8 cellular contexts compared by ENCODE assay signal in the genomic region with DNA sequence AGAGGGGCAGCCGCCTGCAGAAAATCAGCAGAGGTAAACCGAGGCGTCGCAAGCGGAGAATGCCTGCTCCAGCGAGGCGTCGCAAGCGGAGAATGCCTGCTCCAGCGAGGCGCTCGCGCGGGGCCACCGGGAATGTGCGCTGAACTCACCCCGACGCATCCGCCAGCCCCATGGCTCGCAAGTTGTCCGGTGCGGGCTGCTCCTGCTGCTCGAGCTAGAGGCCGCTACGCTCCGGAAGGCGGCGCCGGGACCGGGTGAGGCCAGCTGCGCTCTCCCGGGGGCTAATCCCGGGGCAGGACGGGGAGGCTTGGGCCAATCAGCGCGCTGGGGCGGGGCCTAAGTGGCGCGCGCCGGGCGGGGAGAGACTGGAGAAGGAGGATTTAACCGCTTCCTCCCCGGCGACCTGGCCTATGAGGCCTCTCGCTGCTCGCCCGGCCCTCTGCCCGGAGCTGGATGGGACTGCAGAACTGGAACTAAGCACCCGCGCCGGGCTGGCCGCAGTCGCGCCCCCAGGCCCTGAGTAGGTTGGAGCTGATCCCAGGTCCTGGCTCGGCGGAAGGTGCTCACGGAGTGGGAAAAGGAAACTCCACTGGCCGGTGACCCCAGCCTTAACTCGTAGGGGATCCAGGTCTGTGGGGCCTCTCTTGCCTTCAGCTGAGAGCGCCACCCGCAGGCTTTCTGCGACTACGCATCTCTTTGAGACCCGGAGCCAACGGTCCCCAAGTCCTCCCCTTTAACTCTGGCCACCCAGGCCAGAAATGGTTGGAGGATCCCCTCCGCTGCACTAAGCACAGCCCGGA. TPM values are rescaled to one million over a fixed set of nuclear protein-coding genes. Genes with fewer than 3 reads are reported as not detected.
DNase-seq lines count a peak whose midpoint lies in the region; ATAC-seq and TF ChIP-seq lines count a peak whose summit lies in the region.

A gene with protein sequence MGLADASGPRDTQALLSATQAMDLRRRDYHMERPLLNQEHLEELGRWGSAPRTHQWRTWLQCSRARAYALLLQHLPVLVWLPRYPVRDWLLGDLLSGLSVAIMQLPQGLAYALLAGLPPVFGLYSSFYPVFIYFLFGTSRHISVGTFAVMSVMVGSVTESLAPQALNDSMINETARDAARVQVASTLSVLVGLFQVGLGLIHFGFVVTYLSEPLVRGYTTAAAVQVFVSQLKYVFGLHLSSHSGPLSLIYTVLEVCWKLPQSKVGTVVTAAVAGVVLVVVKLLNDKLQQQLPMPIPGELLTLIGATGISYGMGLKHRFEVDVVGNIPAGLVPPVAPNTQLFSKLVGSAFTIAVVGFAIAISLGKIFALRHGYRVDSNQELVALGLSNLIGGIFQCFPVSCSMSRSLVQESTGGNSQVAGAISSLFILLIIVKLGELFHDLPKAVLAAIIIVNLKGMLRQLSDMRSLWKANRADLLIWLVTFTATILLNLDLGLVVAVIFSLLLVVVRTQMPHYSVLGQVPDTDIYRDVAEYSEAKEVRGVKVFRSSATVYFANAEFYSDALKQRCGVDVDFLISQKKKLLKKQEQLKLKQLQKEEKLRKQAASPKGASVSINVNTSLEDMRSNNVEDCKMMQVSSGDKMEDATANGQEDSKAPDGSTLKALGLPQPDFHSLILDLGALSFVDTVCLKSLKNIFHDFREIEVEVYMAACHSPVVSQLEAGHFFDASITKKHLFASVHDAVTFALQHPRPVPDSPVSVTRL (minus strand): TSS at position 240 of the 800 bp plus-strand sequence. CDS start 68 bp downstream, at position 172.

- intact Hi-C loops in left ventricle myocardium inferior (cut with micrococcal nuclease): no loop called here
- intact Hi-C loops in prostate gland (cut with DNase I): no loop called here

- H3K27ac ChIP-seq in left ventricle myocardium inferior (replicated peaks): peak within 1 kb of the TSS; percentile 94
- H3K27ac ChIP-seq in prostate gland: peak within 1 kb of the TSS; percentile 73 to 77
- no peak within 1 kb of the TSS for H3K27ac ChIP-seq in urinary bladder (ENCODE audit: low read depth)

- H3K4me1 ChIP-seq in left ventricle myocardium inferior (peaks cover 32% of the 10 kb centered on the region), prostate gland (replicated peaks) (peaks cover 12% of the 10 kb centered on the region), urinary bladder (ENCODE audit: insufficient read depth) (no peaks in the 10 kb centered on the region)

- H3K4me3 Mint-ChIP-seq in T-helper 1 cell treated with Interleukin-12 subunit alpha and Interleukin-12 subunit beta and Interleukin-4 antibody, amounts not matched to agents 30 μg/mL and 1 μg/mL, for 36 hours: peak within 1 kb of the TSS; percentile 90

- H3K9me3 ChIP-seq in left ventricle myocardium inferior (replicated peaks) (no peaks in the 10 kb centered on the region), prostate gland (no peaks in the 10 kb centered on the region)

- no peaks in the 10 kb centered on the region for H3K9me3 Mint-ChIP-seq in T-helper 1 cell treated with Interleukin-12 subunit alpha and Interleukin-12 subunit beta and Interleukin-4 antibody, amounts not matched to agents 30 μg/mL and 1 μg/mL, for 36 hours

- no peaks in the 10 kb centered on the region for H3K27me3 ChIP-seq in left ventricle myocardium inferior (ENCODE audit: low read depth)
- no peaks in the 10 kb centered on the region for H3K27me3 ChIP-seq in prostate gland (replicated peaks; ENCODE audit: insufficient read depth)

- TF ChIP-seq POLR2A in prostate gland (IDR thresholded peaks at IDR 0.05): peak; percentile 66

- H3K4me3 ChIP-seq in left ventricle myocardium inferior (peak within 1 kb of the TSS; percentile 98), prostate gland (peak within 1 kb of the TSS; percentile 89 to 90), urinary bladder (ENCODE audit: low read depth, low read length) (peak within 1 kb of the TSS; percentile 61)

- H3K36me3 ChIP-seq in left ventricle myocardium inferior: peaks cover 27% of the 10 kb centered on the region
- H3K36me3 ChIP-seq in prostate gland: peaks cover 0 to 5% of the 10 kb centered on the region in 2 donors
- no peaks in the 10 kb centered on the region for H3K36me3 ChIP-seq in urinary bladder (ENCODE audit: insufficient read depth)

- TF ChIP-seq CTCF in GM13977 (IDR thresholded peaks at IDR 0.05; ENCODE audit: extremely low read depth, insufficient read depth, missing control alignments) (peak; percentile 69), left ventricle myocardium inferior (IDR thresholded peaks at IDR 0.05; ENCODE audit: borderline replicate concordance) (peak; percentile 55), prostate gland (IDR thresholded peaks at IDR 0.05) (peak; percentile 22 to 73 (median 46))

- in situ Hi-C loops in GM13977 (cut with MboI; ENCODE audit: low pct_unique_long_range_greater_than_20kb, low sequenced_read_pairs, unreplicated experiment): no loop called here

- ATAC-seq in HG02885 (IDR thresholded peaks at IDR 0.05; ENCODE audit: poor library complexity, unreplicated experiment): peak; percentile 95

- DNase-seq in GM13977 (ENCODE audit: low spot score): peak; percentile 100
- peak; percentile 61 for DNase-seq in NCI-H1694 (lab: John Stamatoyannopoulos, UW)
- peak; percentile 35 to 99 (median 93) for DNase-seq in amygdala (lab: John Stamatoyannopoulos, UW)
- DNase-seq in left ventricle myocardium inferior: peak; percentile 98
- peak; percentile 96 for DNase-seq in prostate gland (ENCODE audit: low spot score)

- peaks cover 2% of the 10 kb centered on the region for H3K36me3 Mint-ChIP-seq in T-helper 1 cell treated with Interleukin-12 subunit alpha and Interleukin-12 subunit beta and Interleukin-4 antibody, amounts not matched to agents 30 μg/mL and 1 μg/mL, for 36 hours (ENCODE audit: low read depth)

- 0% methylated on average over 24 of the region's 68 CpGs for whole genome bisulfite sequencing in prostate gland
- under 1% methylated on average over 68 of the region's 68 CpGs for WGBS in urinary bladder

- H3K4me1 Mint-ChIP-seq in T-helper 1 cell treated with Interleukin-12 subunit alpha and Interleukin-12 subunit beta and Interleukin-4 antibody, amounts not matched to agents 30 μg/mL and 1 μg/mL, for 36 hours (ENCODE audit: low read depth): peaks cover 12% of the 10 kb centered on the region

- H3K27ac Mint-ChIP-seq in T-helper 1 cell treated with Interleukin-12 subunit alpha and Interleukin-12 subunit beta and Interleukin-4 antibody, amounts not matched to agents 30 μg/mL and 1 μg/mL, for 36 hours: peak within 1 kb of the TSS; percentile 89

- no peaks in the 10 kb centered on the region for H3K27me3 Mint-ChIP-seq in T-helper 1 cell treated with Interleukin-12 subunit alpha and Interleukin-12 subunit beta and Interleukin-4 antibody, amounts not matched to agents 30 μg/mL and 1 μg/mL, for 36 hours (ENCODE audit: low read depth)

RNA-seq across cellular contexts. Expression of the gene that starts here (rescaled TPM):
- total RNA-seq in left ventricle myocardium inferior (12.9 TPM), prostate gland (10 to 100 TPM; 18.4 to 30.0 TPM), urinary bladder (8.0 TPM)
- 12.9 TPM for polyA plus RNA-seq in urinary bladder
